1 cellular context compared by ENCODE assay signal in the genomic region with DNA sequence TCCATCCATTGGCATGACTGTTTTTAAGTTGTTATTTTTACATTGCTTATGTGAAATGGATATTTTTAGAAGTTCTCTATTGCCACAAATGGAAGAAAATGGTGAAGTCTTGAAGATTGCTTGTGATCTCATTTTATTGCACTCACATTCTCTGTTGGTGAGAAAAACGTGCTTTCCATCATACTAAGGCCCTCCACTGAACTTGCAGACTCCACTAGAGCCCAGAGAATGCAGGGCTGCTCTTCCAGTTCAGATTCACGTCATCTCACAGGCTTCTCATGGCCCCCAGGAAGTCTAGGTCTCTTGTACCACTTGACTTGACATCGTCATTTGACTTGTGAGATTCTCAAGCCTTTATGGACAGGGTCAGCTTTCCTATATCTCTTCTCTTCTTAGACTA.
TF ChIP-seq lines count a peak whose summit lies in the region.

No MANE protein-coding gene starts in this region.

TF ChIP-seq in GM23338, 12 proteins besides CTCF, POLR2A, EP300 and RAD21 (continued from another document):
- TF ChIP-seq, protein P1, sequence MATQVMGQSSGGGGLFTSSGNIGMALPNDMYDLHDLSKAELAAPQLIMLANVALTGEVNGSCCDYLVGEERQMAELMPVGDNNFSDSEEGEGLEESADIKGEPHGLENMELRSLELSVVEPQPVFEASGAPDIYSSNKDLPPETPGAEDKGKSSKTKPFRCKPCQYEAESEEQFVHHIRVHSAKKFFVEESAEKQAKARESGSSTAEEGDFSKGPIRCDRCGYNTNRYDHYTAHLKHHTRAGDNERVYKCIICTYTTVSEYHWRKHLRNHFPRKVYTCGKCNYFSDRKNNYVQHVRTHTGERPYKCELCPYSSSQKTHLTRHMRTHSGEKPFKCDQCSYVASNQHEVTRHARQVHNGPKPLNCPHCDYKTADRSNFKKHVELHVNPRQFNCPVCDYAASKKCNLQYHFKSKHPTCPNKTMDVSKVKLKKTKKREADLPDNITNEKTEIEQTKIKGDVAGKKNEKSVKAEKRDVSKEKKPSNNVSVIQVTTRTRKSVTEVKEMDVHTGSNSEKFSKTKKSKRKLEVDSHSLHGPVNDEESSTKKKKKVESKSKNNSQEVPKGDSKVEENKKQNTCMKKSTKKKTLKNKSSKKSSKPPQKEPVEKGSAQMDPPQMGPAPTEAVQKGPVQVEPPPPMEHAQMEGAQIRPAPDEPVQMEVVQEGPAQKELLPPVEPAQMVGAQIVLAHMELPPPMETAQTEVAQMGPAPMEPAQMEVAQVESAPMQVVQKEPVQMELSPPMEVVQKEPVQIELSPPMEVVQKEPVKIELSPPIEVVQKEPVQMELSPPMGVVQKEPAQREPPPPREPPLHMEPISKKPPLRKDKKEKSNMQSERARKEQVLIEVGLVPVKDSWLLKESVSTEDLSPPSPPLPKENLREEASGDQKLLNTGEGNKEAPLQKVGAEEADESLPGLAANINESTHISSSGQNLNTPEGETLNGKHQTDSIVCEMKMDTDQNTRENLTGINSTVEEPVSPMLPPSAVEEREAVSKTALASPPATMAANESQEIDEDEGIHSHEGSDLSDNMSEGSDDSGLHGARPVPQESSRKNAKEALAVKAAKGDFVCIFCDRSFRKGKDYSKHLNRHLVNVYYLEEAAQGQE (IDR thresholded peaks at IDR 0.05; ENCODE audit: unreplicated experiment) = no peak
- TF ChIP-seq EZH2phosphoT487 (IDR thresholded peaks at IDR 0.05; ENCODE audit: unreplicated experiment) = no peak
- TF ChIP-seq EZH2 (IDR thresholded peaks at IDR 0.05; ENCODE audit: low read depth, unreplicated experiment) = no peak
- TF ChIP-seq NANOG (IDR thresholded peaks at IDR 0.05; ENCODE audit: borderline replicate concordance) = no peak
- no peak for TF ChIP-seq POLR2AphosphoS5 (IDR thresholded peaks at IDR 0.05; ENCODE audit: low read depth)
- TF ChIP-seq, protein P2, sequence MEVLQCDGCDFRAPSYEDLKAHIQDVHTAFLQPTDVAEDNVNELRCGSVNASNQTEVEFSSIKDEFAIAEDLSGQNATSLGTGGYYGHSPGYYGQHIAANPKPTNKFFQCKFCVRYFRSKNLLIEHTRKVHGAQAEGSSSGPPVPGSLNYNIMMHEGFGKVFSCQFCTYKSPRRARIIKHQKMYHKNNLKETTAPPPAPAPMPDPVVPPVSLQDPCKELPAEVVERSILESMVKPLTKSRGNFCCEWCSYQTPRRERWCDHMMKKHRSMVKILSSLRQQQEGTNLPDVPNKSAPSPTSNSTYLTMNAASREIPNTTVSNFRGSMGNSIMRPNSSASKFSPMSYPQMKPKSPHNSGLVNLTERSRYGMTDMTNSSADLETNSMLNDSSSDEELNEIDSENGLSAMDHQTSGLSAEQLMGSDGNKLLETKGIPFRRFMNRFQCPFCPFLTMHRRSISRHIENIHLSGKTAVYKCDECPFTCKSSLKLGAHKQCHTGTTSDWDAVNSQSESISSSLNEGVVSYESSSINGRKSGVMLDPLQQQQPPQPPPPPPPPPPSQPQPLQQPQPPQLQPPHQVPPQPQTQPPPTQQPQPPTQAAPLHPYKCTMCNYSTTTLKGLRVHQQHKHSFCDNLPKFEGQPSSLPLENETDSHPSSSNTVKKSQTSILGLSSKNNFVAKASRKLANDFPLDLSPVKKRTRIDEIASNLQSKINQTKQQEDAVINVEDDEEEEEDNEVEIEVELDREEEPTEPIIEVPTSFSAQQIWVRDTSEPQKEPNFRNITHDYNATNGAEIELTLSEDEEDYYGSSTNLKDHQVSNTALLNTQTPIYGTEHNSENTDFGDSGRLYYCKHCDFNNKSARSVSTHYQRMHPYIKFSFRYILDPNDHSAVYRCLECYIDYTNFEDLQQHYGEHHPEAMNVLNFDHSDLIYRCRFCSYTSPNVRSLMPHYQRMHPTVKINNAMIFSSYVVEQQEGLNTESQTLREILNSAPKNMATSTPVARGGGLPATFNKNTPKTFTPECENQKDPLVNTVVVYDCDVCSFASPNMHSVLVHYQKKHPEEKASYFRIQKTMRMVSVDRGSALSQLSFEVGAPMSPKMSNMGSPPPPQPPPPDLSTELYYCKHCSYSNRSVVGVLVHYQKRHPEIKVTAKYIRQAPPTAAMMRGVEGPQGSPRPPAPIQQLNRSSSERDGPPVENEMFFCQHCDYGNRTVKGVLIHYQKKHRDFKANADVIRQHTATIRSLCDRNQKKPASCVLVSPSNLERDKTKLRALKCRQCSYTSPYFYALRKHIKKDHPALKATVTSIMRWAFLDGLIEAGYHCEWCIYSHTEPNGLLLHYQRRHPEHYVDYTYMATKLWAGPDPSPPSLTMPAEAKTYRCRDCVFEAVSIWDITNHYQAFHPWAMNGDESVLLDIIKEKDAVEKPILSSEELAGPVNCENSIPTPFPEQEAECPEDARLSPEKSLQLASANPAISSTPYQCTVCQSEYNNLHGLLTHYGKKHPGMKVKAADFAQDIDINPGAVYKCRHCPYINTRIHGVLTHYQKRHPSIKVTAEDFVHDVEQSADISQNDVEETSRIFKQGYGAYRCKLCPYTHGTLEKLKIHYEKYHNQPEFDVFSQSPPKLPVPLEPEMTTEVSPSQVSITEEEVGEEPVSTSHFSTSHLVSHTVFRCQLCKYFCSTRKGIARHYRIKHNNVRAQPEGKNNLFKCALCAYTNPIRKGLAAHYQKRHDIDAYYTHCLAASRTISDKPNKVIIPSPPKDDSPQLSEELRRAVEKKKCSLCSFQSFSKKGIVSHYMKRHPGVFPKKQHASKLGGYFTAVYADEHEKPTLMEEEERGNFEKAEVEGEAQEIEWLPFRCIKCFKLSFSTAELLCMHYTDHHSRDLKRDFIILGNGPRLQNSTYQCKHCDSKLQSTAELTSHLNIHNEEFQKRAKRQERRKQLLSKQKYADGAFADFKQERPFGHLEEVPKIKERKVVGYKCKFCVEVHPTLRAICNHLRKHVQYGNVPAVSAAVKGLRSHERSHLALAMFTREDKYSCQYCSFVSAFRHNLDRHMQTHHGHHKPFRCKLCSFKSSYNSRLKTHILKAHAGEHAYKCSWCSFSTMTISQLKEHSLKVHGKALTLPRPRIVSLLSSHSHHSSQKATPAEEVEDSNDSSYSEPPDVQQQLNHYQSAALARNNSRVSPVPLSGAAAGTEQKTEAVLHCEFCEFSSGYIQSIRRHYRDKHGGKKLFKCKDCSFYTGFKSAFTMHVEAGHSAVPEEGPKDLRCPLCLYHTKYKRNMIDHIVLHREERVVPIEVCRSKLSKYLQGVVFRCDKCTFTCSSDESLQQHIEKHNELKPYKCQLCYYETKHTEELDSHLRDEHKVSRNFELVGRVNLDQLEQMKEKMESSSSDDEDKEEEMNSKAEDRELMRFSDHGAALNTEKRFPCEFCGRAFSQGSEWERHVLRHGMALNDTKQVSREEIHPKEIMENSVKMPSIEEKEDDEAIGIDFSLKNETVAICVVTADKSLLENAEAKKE (CRISPR knock-in tag; IDR thresholded peaks at IDR 0.05) = no peak
- TF ChIP-seq CREB1 (CRISPR knock-in tag; IDR thresholded peaks at IDR 0.05; ENCODE audit: low read depth) = no peak
